21 cellular contexts compared by ENCODE assay signal in genomic region chr11:78265326-78265725, GRCh38.
"Had no signal": no experiment of that assay in that cellular context is flagged by ENCODE, and none has a peak within 500 bp of the region (broad histone marks: within the 10 kb centered on the region; RNA-seq: fewer than 3 reads in every experiment).

No MANE protein-coding gene starts in this region.

- H3K9me3 ChIP-seq: colonic mucosa, lower lobe of right lung, vagina had no signal

- H3K27ac ChIP-seq: brain microvascular endothelial cell, colonic mucosa, lower lobe of right lung, vagina had no signal

- H3K36me3 ChIP-seq: brain microvascular endothelial cell, colonic mucosa, lower lobe of right lung, vagina had no signal

- H3K4me3 ChIP-seq: colonic mucosa, lower lobe of right lung, vagina had no signal

- H3K4me1 ChIP-seq: colonic mucosa had no signal

- DNase-seq: activated CD4-positive, alpha-beta T cell treated with anti-CD3 and anti-CD28 coated beads, Interleukin-2, amount 10 ng/mL, durations not matched to agents 24 days and 14 days; activated CD8-positive, alpha-beta memory T cell treated with anti-CD3 and anti-CD28 coated beads, Interleukin-2, amount 50 U/mL, for 4 hours; activated CD8-positive, alpha-beta T cell treated with anti-CD3 and anti-CD28 coated beads, Interleukin-2, amount 10 ng/mL, durations not matched to agents 7 days and 5 days; activated naive CD4-positive, alpha-beta T cell treated with anti-CD3 and anti-CD28 coated beads for 36 hours; activated naive CD8-positive, alpha-beta T cell treated with anti-CD3 and anti-CD28 coated beads, Interleukin-2, amount 50 U/mL, for 24 hours; activated T-cell treated with anti-CD3 and anti-CD28 coated beads, Interleukin-2, amount 50 U/mL, for 4 hours; anterior cingulate cortex; brain microvascular endothelial cell; colonic mucosa; lower lobe of right lung; occipital lobe; posterior cingulate gyrus; retina; stimulated activated CD4-positive, alpha-beta T cell treated with anti-CD3 and anti-CD28 coated beads, Interleukin-2, amount 100 ng/mL, for 24 hours; stimulated activated naive CD8-positive, alpha-beta T cell treated with anti-CD3 and anti-CD28 coated beads, Interleukin-15, Interleukin-2, amounts not matched to agents 100 U/mL and 50 U/mL, for 24 hours; T-cell; T1000; trophoblast cell had no signal

- ATAC-seq: activated CD8-positive, alpha-beta T cell treated with anti-CD3 and anti-CD28 coated beads, Interleukin-2, amount 10 ng/mL, durations not matched to agents 7 days and 5 days; activated naive CD8-positive, alpha-beta T cell treated with anti-CD3 and anti-CD28 coated beads, Interleukin-2, amount 50 U/mL, for 24 hours; activated T-cell treated with anti-CD3 and anti-CD28 coated beads, Interleukin-2, amount 50 U/mL, for 4 hours; esophagus mucosa; lower lobe of right lung; natural killer cell treated with Interleukin-12 subunit alpha and Interleukin-12 subunit beta and Interleukin-15 and Interleukin-18, amount 100 ng/mL, for 72 hours; stimulated activated naive CD8-positive, alpha-beta T cell treated with anti-CD3 and anti-CD28 coated beads, Interleukin-15, Interleukin-2, amounts not matched to agents 100 U/mL and 50 U/mL, for 24 hours; T-cell had no signal

- H3K27me3 ChIP-seq: brain microvascular endothelial cell, colonic mucosa, vagina had no signal
